ENCODE assay signal across 8 cellular contexts in the genomic region with DNA sequence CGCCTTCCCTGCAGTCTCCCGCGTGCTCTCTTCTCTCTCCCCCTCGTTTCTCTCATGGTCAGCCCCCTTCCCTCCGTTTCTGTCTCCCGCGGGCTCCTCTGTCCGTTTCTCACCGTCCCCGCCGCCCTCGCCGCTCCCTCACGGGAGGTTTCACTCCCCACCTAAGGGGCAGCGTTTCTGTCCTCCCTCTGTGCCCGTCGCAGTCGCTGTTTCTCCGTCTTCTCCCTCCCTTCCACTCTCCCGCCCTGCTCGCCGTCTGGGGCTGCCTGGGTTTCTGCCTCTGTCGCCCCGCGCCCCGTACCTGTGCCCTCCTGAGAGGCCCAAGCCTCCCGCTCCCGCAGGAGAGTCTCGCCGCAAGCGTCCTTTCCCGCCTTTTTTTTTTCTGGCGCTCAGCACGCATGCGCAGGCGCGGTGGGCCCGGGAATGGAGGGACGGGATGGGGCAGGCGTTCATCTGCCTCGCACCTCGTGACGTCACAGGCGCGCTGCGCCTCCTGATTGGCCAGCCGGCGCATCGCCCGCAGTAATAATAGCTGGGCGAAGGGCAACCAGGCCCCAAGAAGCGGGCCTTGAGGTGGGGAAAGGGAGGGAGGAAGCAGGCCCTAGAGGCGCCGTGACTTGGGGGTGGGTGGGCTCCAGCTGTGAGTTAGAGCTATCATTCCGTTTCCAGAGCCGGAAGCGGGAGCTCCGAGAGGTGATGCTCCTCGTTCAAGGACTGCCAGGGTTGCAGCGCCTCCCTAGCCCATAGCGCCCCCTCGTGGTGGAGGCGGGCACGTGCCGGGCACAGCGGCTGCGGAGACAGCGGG. TPM values are rescaled to one million over a fixed set of nuclear protein-coding genes. Genes with fewer than 3 reads are reported as not detected.
DNase-seq lines count a peak whose midpoint lies in the region; ATAC-seq, FAIRE-seq and TF ChIP-seq lines count a peak whose summit lies in the region.

No MANE protein-coding gene starts in this region.

- FAIRE-seq in RCC 7860 (lab: Jason Lieb, UNC): no peak

- peak overlapping the region; percentile 85 for H3K4me2 ChIP-seq in DND-41 (ENCODE audit: insufficient read depth, low read length)

- no peaks in the 10 kb centered on the region for H3K9me3 Mint-ChIP-seq in activated T-helper 1 cell treated with anti-CD3 and anti-CD28 coated beads, Interleukin-12 subunit alpha, Interleukin-12 subunit beta, Interleukin-2, Interleukin-4 antibody, amounts not matched to agents 30 ng/mL and 10 ng/mL and 1 ng/mL, durations not matched to agents 14 hours and 24 hours and 36 hours
- H3K9me3 Mint-ChIP-seq in nephron: peaks cover 2% of the 10 kb centered on the region

- H3K27me3 Mint-ChIP-seq in activated T-helper 1 cell treated with anti-CD3 and anti-CD28 coated beads, Interleukin-12 subunit alpha, Interleukin-12 subunit beta, Interleukin-2, Interleukin-4 antibody, amounts not matched to agents 30 ng/mL and 10 ng/mL and 1 ng/mL, durations not matched to agents 14 hours and 24 hours and 36 hours (ENCODE audit: insufficient read depth): peaks cover 4% of the 10 kb centered on the region
- peaks cover 24% of the 10 kb centered on the region for H3K27me3 Mint-ChIP-seq in nephron (ENCODE audit: low read depth)

- peak overlapping the region; percentile 78 for H3K4me3 Mint-ChIP-seq in activated T-helper 1 cell treated with anti-CD3 and anti-CD28 coated beads, Interleukin-12 subunit alpha, Interleukin-12 subunit beta, Interleukin-2, Interleukin-4 antibody, amounts not matched to agents 30 ng/mL and 10 ng/mL and 1 ng/mL, durations not matched to agents 14 hours and 24 hours and 36 hours
- peak overlapping the region; percentile 65 to 71 (median 66) for H3K4me3 Mint-ChIP-seq in nephron

- H3K9me3 ChIP-seq in DND-41 (ENCODE audit: insufficient read depth, low read length, severe bottlenecking): peaks cover 3% of the 10 kb centered on the region
- H3K9me3 ChIP-seq in KOPT-K1 (ENCODE audit: insufficient read depth, low read length, poor library complexity, severe bottlenecking): no peaks in the 10 kb centered on the region

- peak; percentile 91 for ATAC-seq in DND-41 (ENCODE audit: insufficient read depth, low read depth)
- ATAC-seq in GM21786 (IDR thresholded peaks at IDR 0.05; ENCODE audit: unreplicated experiment): peak; percentile 91

- no peaks in the 10 kb centered on the region; the same call in 1 of the 2 replicates for H3K36me3 ChIP-seq in DND-41 (ENCODE audit: insufficient read depth, low read length)
- no peaks in the 10 kb centered on the region for H3K36me3 ChIP-seq in KOPT-K1 (ENCODE audit: insufficient read depth, low read length)

- peak overlapping the region; percentile 82 for H3K27ac Mint-ChIP-seq in activated T-helper 1 cell treated with anti-CD3 and anti-CD28 coated beads, Interleukin-12 subunit alpha, Interleukin-12 subunit beta, Interleukin-2, Interleukin-4 antibody, amounts not matched to agents 30 ng/mL and 10 ng/mL and 1 ng/mL, durations not matched to agents 14 hours and 24 hours and 36 hours
- H3K27ac Mint-ChIP-seq in nephron: no peak overlapping the region

- H3K27ac ChIP-seq in DND-41 (ENCODE audit: low read length) (peak overlapping the region; percentile 97), KOPT-K1 (ENCODE audit: low read depth, low read length, poor library complexity, severe bottlenecking) (peak overlapping the region; percentile 45)

- H4K20me1 ChIP-seq in DND-41 (ENCODE audit: insufficient read depth, low read length): no peaks in the 10 kb centered on the region

- peak overlapping the region; percentile 31 to 61; a peak in 3 of 4 replicates for H3K4me3 ChIP-seq in DND-41 (ENCODE audit: low read depth in 1 of 2, low read length in 2 of 2)

- peak overlapping the region; percentile 65 for H3K9ac ChIP-seq in DND-41 (ENCODE audit: low read depth, low read length)

- DNase-seq in DND-41: peak; percentile 95
- DNase-seq in RCC 7860 (ENCODE audit: low spot score): peak; percentile 71
- DNase-seq in activated T-helper 1 cell treated with anti-CD3 and anti-CD28 coated beads, Interleukin-12 subunit alpha, Interleukin-12 subunit beta, Interleukin-2, Interleukin-4 antibody, amounts not matched to agents 30 ng/mL and 10 ng/mL and 1 ng/mL, durations not matched to agents 14 hours and 24 hours and 36 hours (ENCODE audit: low spot score): peak; percentile 89
- peak; percentile 87 for DNase-seq in fibroblast of peridontal ligament (ENCODE audit: extremely low read depth)
- peak; percentile 87 for DNase-seq in stimulated activated naive CD4-positive, alpha-beta T cell treated with Interleukin-2 at 50 U/mL for 16 hours (lab: John Stamatoyannopoulos, UW)

- H3K27me3 ChIP-seq in DND-41 (ENCODE audit: insufficient read depth, low read length, poor library complexity): no peaks in the 10 kb centered on the region

- peak; percentile 99 for TF ChIP-seq CTCF in DND-41 (IDR thresholded peaks at IDR 0.05; ENCODE audit: borderline replicate concordance, extremely low read depth, low read length, poor library complexity, severe bottlenecking)
- peak; percentile 97 to 99 (median 98) for TF ChIP-seq CTCF in nephron (IDR thresholded peaks at IDR 0.05; ENCODE audit: unreplicated experiment in 3 of 3)

- intact Hi-C loops in activated T-helper 1 cell treated with anti-CD3 and anti-CD28 coated beads, Interleukin-12 subunit alpha, Interleukin-12 subunit beta, Interleukin-2, Interleukin-4 antibody, amounts not matched to agents 30 ng/mL and 10 ng/mL and 1 ng/mL, durations not matched to agents 14 hours and 24 hours and 36 hours (cut with micrococcal nuclease): loop anchor here (1.0 to 5.0 kb wide), 5 partner anchors 27 to 621 kb away; a partner anchor contains a TSS

- peaks cover 24% of the 10 kb centered on the region for H3K4me1 Mint-ChIP-seq in activated T-helper 1 cell treated with anti-CD3 and anti-CD28 coated beads, Interleukin-12 subunit alpha, Interleukin-12 subunit beta, Interleukin-2, Interleukin-4 antibody, amounts not matched to agents 30 ng/mL and 10 ng/mL and 1 ng/mL, durations not matched to agents 14 hours and 24 hours and 36 hours (ENCODE audit: low read depth)
- H3K4me1 Mint-ChIP-seq in nephron: peaks cover 8% of the 10 kb centered on the region

- H3K79me2 ChIP-seq in DND-41 (ENCODE audit: insufficient read depth, low read length): no peaks in the 10 kb centered on the region; the same call in 1 of the 2 replicates

- peak overlapping the region; percentile 100 for H2AFZ ChIP-seq in DND-41 (ENCODE audit: low read depth, low read length)

- peaks cover 27% of the 10 kb centered on the region for H3K4me1 ChIP-seq in DND-41 (ENCODE audit: insufficient read depth, low read length)

- peaks cover 5% of the 10 kb centered on the region for H3K36me3 Mint-ChIP-seq in activated T-helper 1 cell treated with anti-CD3 and anti-CD28 coated beads, Interleukin-12 subunit alpha, Interleukin-12 subunit beta, Interleukin-2, Interleukin-4 antibody, amounts not matched to agents 30 ng/mL and 10 ng/mL and 1 ng/mL, durations not matched to agents 14 hours and 24 hours and 36 hours (ENCODE audit: low read depth)
- peaks cover 19% of the 10 kb centered on the region for H3K36me3 Mint-ChIP-seq in nephron (ENCODE audit: low read depth)

RNA-seq across cellular contexts. Expression of a gene that starts 15.4 kb away (rescaled TPM):
- total RNA-seq in activated T-helper 1 cell treated with anti-CD3 and anti-CD28 coated beads, Interleukin-12 subunit alpha, Interleukin-12 subunit beta, Interleukin-2, Interleukin-4 antibody, amounts not matched to agents 30 ng/mL and 10 ng/mL and 1 ng/mL, durations not matched to agents 14 hours and 24 hours and 36 hours: 0.24 and 0.65 TPM in 2 replicates

RNA-seq across cellular contexts. Expression of a gene that starts 18.7 kb away (rescaled TPM):
- 23.1 and 26.1 TPM in 2 replicates for total RNA-seq in activated T-helper 1 cell treated with anti-CD3 and anti-CD28 coated beads, Interleukin-12 subunit alpha, Interleukin-12 subunit beta, Interleukin-2, Interleukin-4 antibody, amounts not matched to agents 30 ng/mL and 10 ng/mL and 1 ng/mL, durations not matched to agents 14 hours and 24 hours and 36 hours

RNA-seq across cellular contexts. Expression of a gene that starts 27.2 kb away (rescaled TPM):
- 7.6 and 10.4 TPM in 2 replicates for total RNA-seq in activated T-helper 1 cell treated with anti-CD3 and anti-CD28 coated beads, Interleukin-12 subunit alpha, Interleukin-12 subunit beta, Interleukin-2, Interleukin-4 antibody, amounts not matched to agents 30 ng/mL and 10 ng/mL and 1 ng/mL, durations not matched to agents 14 hours and 24 hours and 36 hours

RNA-seq across cellular contexts. Expression of a gene that starts 33.3 kb away (rescaled TPM):
- total RNA-seq in activated T-helper 1 cell treated with anti-CD3 and anti-CD28 coated beads, Interleukin-12 subunit alpha, Interleukin-12 subunit beta, Interleukin-2, Interleukin-4 antibody, amounts not matched to agents 30 ng/mL and 10 ng/mL and 1 ng/mL, durations not matched to agents 14 hours and 24 hours and 36 hours: not detected in 2 replicates

RNA-seq across cellular contexts. Expression of a gene that starts 39.1 kb away (rescaled TPM):
- not detected in 2 replicates for total RNA-seq in activated T-helper 1 cell treated with anti-CD3 and anti-CD28 coated beads, Interleukin-12 subunit alpha, Interleukin-12 subunit beta, Interleukin-2, Interleukin-4 antibody, amounts not matched to agents 30 ng/mL and 10 ng/mL and 1 ng/mL, durations not matched to agents 14 hours and 24 hours and 36 hours

Comparison
In these comparisons a context has a peak if more than half of its experiments do, and no peak if none do; other contexts are left out.
1. Peak in every context shown above with its lines: DNase-seq, ATAC-seq, H3K4me3 ChIP-seq and H3K27ac ChIP-seq.